8 cellular contexts compared by ENCODE assay signal in genomic region chr18:2656237-2657042, GRCh38. TPM values are rescaled to one million over a fixed set of nuclear protein-coding genes. Genes with fewer than 3 reads are reported as not detected.
DNase-seq lines count a peak whose midpoint lies in the region; ATAC-seq and TF ChIP-seq lines count a peak whose summit lies in the region.

No MANE protein-coding gene starts in this region.

- H4K20me1 ChIP-seq in fibroblast of lung (ENCODE audit: control insufficient read depth, extremely low read depth, insufficient read depth, low read length): no peaks in the 10 kb centered on the region

- no peaks in the 10 kb centered on the region for H3K27me3 ChIP-seq in NT2/D1 (ENCODE audit: insufficient read depth, insufficient read length)
- H3K27me3 ChIP-seq in fibroblast of lung (ENCODE audit: control insufficient read depth, insufficient read depth, low read length): no peaks in the 10 kb centered on the region
- no peaks in the 10 kb centered on the region for H3K27me3 ChIP-seq in tibial nerve

- ATAC-seq in HG02870 (IDR thresholded peaks at IDR 0.05; ENCODE audit: unreplicated experiment) (peak; percentile 2), natural killer cell (peak; percentile 9 to 37 (median 24))
- peak; percentile 27 for ATAC-seq in activated T-helper 17 cell treated with anti-CD3 and anti-CD28 coated beads, Interleukin-2, amount 50 U/mL, for 72 hours (replicated peaks)

- H3K27ac ChIP-seq in fibroblast of lung (ENCODE audit: insufficient read depth, low read length): peak overlapping the region; percentile 93
- H3K27ac ChIP-seq in tibial nerve: peak overlapping the region; percentile 95 to 100 (median 99)

- H3K4me3 ChIP-seq in NT2/D1 (ENCODE audit: insufficient read length, low read depth) (peak overlapping the region; percentile 92), fibroblast of lung (replicated peaks in 1 of 4; ENCODE audit: control extremely low read depth in 1 of 4, insufficient read depth in 1 of 4, low read depth in 3 of 4, low read length in 4 of 4) (peak overlapping the region; percentile 59 to 86 (median 78)), tibial nerve (peak overlapping the region; percentile 67 to 99 (median 87))

- peak overlapping the region; percentile 93 for H3K4me3 Mint-ChIP-seq in activated T-helper 17 cell treated with anti-CD3 and anti-CD28 coated beads, Interleukin-2, amount 50 U/mL, for 72 hours
- H3K4me3 Mint-ChIP-seq in natural killer cell: peak overlapping the region; percentile 96

- DNase-seq in NCI-H1105 (lab: John Stamatoyannopoulos, UW) (peak; percentile 9), NCI-H1105 treated with DMSO at 0.1 percent for 48 hours (lab: John Stamatoyannopoulos, UW) (no peak), NT2/D1 (ENCODE audit: low read depth, low spot score) (no peak), fibroblast of lung (ENCODE audit: low read depth in 2 of 2) (peak; percentile 44 to 53), natural killer cell (peak; percentile 55), tibial nerve (ENCODE audit: low spot score in 2 of 2) (peak in 1 of 2 donors; percentile 27)

- H3K27ac Mint-ChIP-seq in activated T-helper 17 cell treated with anti-CD3 and anti-CD28 coated beads, Interleukin-2, amount 50 U/mL, for 72 hours: peak overlapping the region; percentile 98
- peak overlapping the region; percentile 96 to 97 for H3K27ac Mint-ChIP-seq in natural killer cell

- peak overlapping the region; percentile 54 for H3K4me2 ChIP-seq in fibroblast of lung (ENCODE audit: extremely low read depth, insufficient read depth, low read length)

- H2AFZ ChIP-seq in fibroblast of lung (ENCODE audit: low read length): peak overlapping the region; percentile 7

- H3K4me1 ChIP-seq in NT2/D1 (ENCODE audit: insufficient read depth, insufficient read length) (no peaks in the 10 kb centered on the region), fibroblast of lung (ENCODE audit: control insufficient read depth, extremely low read depth, insufficient read depth, low read length) (peaks cover 4% of the 10 kb centered on the region), tibial nerve (peaks cover 0 to 46% (median 18%) of the 10 kb centered on the region in 4 donors)

- H3K4me1 Mint-ChIP-seq in activated T-helper 17 cell treated with anti-CD3 and anti-CD28 coated beads, Interleukin-2, amount 50 U/mL, for 72 hours: peaks cover 23% of the 10 kb centered on the region
- peaks cover 43 to 45% of the 10 kb centered on the region in 2 donors for H3K4me1 Mint-ChIP-seq in natural killer cell

- H3K36me3 ChIP-seq in NT2/D1 (ENCODE audit: insufficient read depth, insufficient read length, low read length): no peaks in the 10 kb centered on the region
- no peaks in the 10 kb centered on the region for H3K36me3 ChIP-seq in fibroblast of lung (ENCODE audit: control insufficient read depth, insufficient read depth, low read length)
- no peaks in the 10 kb centered on the region for H3K36me3 ChIP-seq in tibial nerve

- TF ChIP-seq POLR2A in tibial nerve (IDR thresholded peaks at IDR 0.05): no peak

- TF ChIP-seq CTCF in fibroblast of lung (conservative IDR thresholded peaks at IDR 0.05 in 1 of 2, IDR thresholded peaks at IDR 0.05 in 1 of 2; ENCODE audit: low read depth in 1 of 2, low read length in 2 of 2): no peak
- no peak for TF ChIP-seq CTCF in natural killer cell (IDR thresholded peaks at IDR 0.05)
- no peak for TF ChIP-seq CTCF in tibial nerve (IDR thresholded peaks at IDR 0.05)

- WGBS in tibial nerve, 2 donors: 0 to 1% methylated on average over 45 to 49 of the region's 50 CpGs

- H3K9me3 ChIP-seq in NT2/D1 (ENCODE audit: insufficient read depth, low read length) (no peaks in the 10 kb centered on the region), fibroblast of lung (ENCODE audit: control insufficient read depth, insufficient read depth, low read depth, low read length) (no peaks in the 10 kb centered on the region), tibial nerve (no peaks in the 10 kb centered on the region)

- H3K36me3 Mint-ChIP-seq in activated T-helper 17 cell treated with anti-CD3 and anti-CD28 coated beads, Interleukin-2, amount 50 U/mL, for 72 hours (ENCODE audit: low read depth): peaks cover 50% of the 10 kb centered on the region
- no peaks in the 10 kb centered on the region for H3K36me3 Mint-ChIP-seq in natural killer cell

- H3K9me3 Mint-ChIP-seq in activated T-helper 17 cell treated with anti-CD3 and anti-CD28 coated beads, Interleukin-2, amount 50 U/mL, for 72 hours: no peaks in the 10 kb centered on the region
- peaks cover 0 to 2% of the 10 kb centered on the region in 2 donors for H3K9me3 Mint-ChIP-seq in natural killer cell

- H3K9ac ChIP-seq in NT2/D1 (ENCODE audit: insufficient read length, low read depth) (peak overlapping the region; percentile 95), fibroblast of lung (ENCODE audit: insufficient read depth, low read length) (peak overlapping the region; percentile 94)

- peaks cover 52% of the 10 kb centered on the region for H3K79me2 ChIP-seq in fibroblast of lung (ENCODE audit: control insufficient read depth, insufficient read depth, low read length)

- no peak for TF ChIP-seq EP300 in tibial nerve (IDR thresholded peaks at IDR 0.05)

- intact Hi-C loops in natural killer cell (cut with micrococcal nuclease): loop anchor here (1.0 to 5.0 kb wide), 5 partner anchors 20 to 316 kb away; partner anchors contain the start of genes METTL4 and NDC80

- H3K27me3 Mint-ChIP-seq in activated T-helper 17 cell treated with anti-CD3 and anti-CD28 coated beads, Interleukin-2, amount 50 U/mL, for 72 hours: no peaks in the 10 kb centered on the region
- no peaks in the 10 kb centered on the region for H3K27me3 Mint-ChIP-seq in natural killer cell (ENCODE audit: low read depth in 2 of 2)

RNA-seq across cellular contexts. Expression of gene SMCHD1, which starts 0.9 kb away (rescaled TPM):
- 100 to 1,000 TPM in 1 of 2 donors, 10 to 100 TPM in 1; 99.5 to 106 TPM for total RNA-seq in activated T-helper 17 cell treated with anti-CD3 and anti-CD28 coated beads, Interleukin-2, amount 50 U/mL, for 72 hours
- total RNA-seq in fibroblast of lung (96.1 and 96.6 TPM in 2 replicates), natural killer cell (100 to 1,000 TPM; 200 to 240 (median 203) TPM), tibial nerve (10 to 100 TPM; 59.8 to 96.5 (median 73.6) TPM)
- 19.6 and 30.3 TPM in 2 replicates for polyA plus RNA-seq in fibroblast of lung
- 16.0 and 22.5 TPM in 2 replicates for polyA plus RNA-seq in fibroblast of lung (2012)
- 7.1 and 12.6 TPM in 2 replicates for polyA minus RNA-seq in fibroblast of lung (ENCODE audit: low replicate concordance)

Comparison
In these comparisons a context has a peak if more than half of its experiments do, and no peak if none do; other contexts are left out.
1. DNase-seq: peak in NCI-H1105 (single experiment), fibroblast of lung (2 of 2) and natural killer cell (single experiment); none in NCI-H1105 treated with DMSO at 0.1 percent for 48 hours (single experiment) and NT2/D1 (single experiment).
2. Peak in every context shown above with its lines, with median percentiles within 50 percentile points of each other: ATAC-seq and H3K4me3 ChIP-seq.